In genomic region chr2:214069254-214069653, GRCh38 we compare ENCODE assay signal across 8 cellular contexts.
DNase-seq lines count a peak whose midpoint lies in the region; ATAC-seq and TF ChIP-seq lines count a peak whose summit lies in the region.

No MANE protein-coding gene starts in this region.

- WGBS in spleen, 5 donors = 52 to 79% (median 70%) methylated on average over 2 of the region's 2 CpGs

- ATAC-seq in GM18498 (IDR thresholded peaks at IDR 0.05; ENCODE audit: unreplicated experiment) (peak; percentile 81), HG03060 (IDR thresholded peaks at IDR 0.05; ENCODE audit: low read depth, unreplicated experiment) (peak; percentile 56)

- DNase-seq in T1000 (lab: John Stamatoyannopoulos, UW) = peak; percentile 50
- peak; percentile 67 for DNase-seq in left kidney (ENCODE audit: low read depth, low spot score)
- no peak for DNase-seq in stimulated activated naive CD4-positive, alpha-beta T cell treated with Interleukin-2 at 50 U/mL for 16 hours (lab: John Stamatoyannopoulos, UW)
- DNase-seq in GM10266 (ENCODE audit: extremely low spot score) = no peak
- DNase-seq in spleen = no peak
- DNase-seq in COR-L47 (lab: John Stamatoyannopoulos, UW) = no peak

- intact Hi-C loops in spleen (cut with DNase I; ENCODE audit: low total_unique reads) = no loop called here

- no peaks in the 10 kb centered on the region for H3K4me1 ChIP-seq in spleen

- H3K36me3 ChIP-seq in spleen = no peaks in the 10 kb centered on the region

- H3K9me3 ChIP-seq in spleen = no peaks in the 10 kb centered on the region

- H3K27me3 ChIP-seq in spleen (replicated peaks in 1 of 7) = no peaks in the 10 kb centered on the region

- TF ChIP-seq CTCF in GM10266 (IDR thresholded peaks at IDR 0.05; ENCODE audit: control insufficient read depth, insufficient read depth, low read depth, missing control alignments) = no peak
- no peak for TF ChIP-seq CTCF in spleen (IDR thresholded peaks at IDR 0.05 in 8 of 11, conservative IDR thresholded peaks at IDR 0.05 in 3 of 11)

- no peak for TF ChIP-seq POLR2A in spleen (IDR thresholded peaks at IDR 0.05)

- no peak overlapping the region for H3K4me3 ChIP-seq in spleen

- no peak overlapping the region for H3K27ac ChIP-seq in spleen

Comparison
In these comparisons a context has a peak if more than half of its experiments do, and no peak if none do; other contexts are left out.
1. DNase-seq: peak in T1000 (single experiment) and left kidney (single experiment); none in stimulated activated naive CD4-positive, alpha-beta T cell treated with Interleukin-2 at 50 U/mL for 16 hours (single experiment), GM10266 (single experiment), spleen (single experiment) and COR-L47 (single experiment).